ENCODE assay signal across 18 cellular contexts in genomic region chr2:241154915-241155314, GRCh38. TPM values are rescaled to one million over a fixed set of nuclear protein-coding genes. Genes with fewer than 3 reads are reported as not detected.
A peak's percentile ranks its signal among the peaks of the same experiment; 100 is the strongest.
DNase-seq lines count a peak whose midpoint lies in the region; ATAC-seq, FAIRE-seq and TF ChIP-seq lines count a peak whose summit lies in the region.
"Had no signal": no experiment of that assay in that cellular context is flagged by ENCODE, and none has a peak within 500 bp of the region (broad histone marks: within the 10 kb centered on the region; RNA-seq: fewer than 3 reads in every experiment).

No MANE protein-coding gene starts in this region.

- no peak for TF ChIP-seq CTCF in CD4-positive, alpha-beta T cell (IDR thresholded peaks at IDR 0.05)
- no peak for TF ChIP-seq CTCF in spleen (IDR thresholded peaks at IDR 0.05 in 8 of 11, conservative IDR thresholded peaks at IDR 0.05 in 3 of 11)
- no peak for TF ChIP-seq CTCF in hepatocyte (IDR thresholded peaks at IDR 0.05; ENCODE audit: poor library complexity)

- no peaks in the 10 kb centered on the region for H3K9me3 Mint-ChIP-seq in CD4-positive, alpha-beta T cell
- H3K9me3 Mint-ChIP-seq: dendritic cell treated with granulocyte-macrophage colony-stimulating factor and Interleukin-4, amounts not matched to agents 40 ng/mL and 50 ng/mL, for 4 days; T-cell had no signal

- no peak for ATAC-seq in CD4-positive, alpha-beta T cell (ENCODE audit: poor library complexity)
- ATAC-seq: foreskin keratinocyte, Panc1, T-cell had no signal

- FAIRE-seq in GM12891 (lab: Jason Lieb, UNC) = no peak

- peaks cover 6% of the 10 kb centered on the region for H3K79me2 ChIP-seq in hepatocyte

- H3K36me3 ChIP-seq in spleen (peaks cover 0 to 63% (median 43%) of the 10 kb centered on the region in 6 donors), hepatocyte (replicated peaks; ENCODE audit: insufficient read depth, low read depth) (no peaks in the 10 kb centered on the region)

- no peaks in the 10 kb centered on the region for H3K27me3 Mint-ChIP-seq in CD4-positive, alpha-beta T cell
- H3K27me3 Mint-ChIP-seq: dendritic cell treated with granulocyte-macrophage colony-stimulating factor and Interleukin-4, amounts not matched to agents 40 ng/mL and 50 ng/mL, for 4 days; T-cell had no signal

- no peak for DNase-seq in CD4-positive, alpha-beta T cell
- DNase-seq in LHCN-M2 (ENCODE audit: low read depth) (peak; percentile 54), caudate nucleus (lab: John Stamatoyannopoulos, UW) (peak in 41 of 61 donors; percentile 16 to 95 (median 65)), spleen (peak; percentile 12), hepatocyte (ENCODE audit: low spot score) (no peak), SK-N-DZ (ENCODE audit: low spot score) (no peak), GM12891 (ENCODE audit: insufficient read length, low spot score) (no peak)
- DNase-seq: amniotic stem cell, foreskin keratinocyte, Kasumi-1, NCI-H187, NCI-H526 treated with DMSO at 0.1 percent for 48 hours, T-cell had no signal

- no peak overlapping the region for H3K27ac ChIP-seq in CD4-positive, alpha-beta T cell (ENCODE audit: low read depth, low read length)
- H3K27ac ChIP-seq in caudate nucleus (ENCODE audit: low read depth, low read length) (peak overlapping the region; percentile 76), spleen (no peak overlapping the region), hepatocyte (no peak overlapping the region)
- H3K27ac ChIP-seq: C4-2B, foreskin keratinocyte, HL-60, vagina had no signal

- no peaks in the 10 kb centered on the region for H3K9me2 ChIP-seq in hepatocyte (replicated peaks; ENCODE audit: insufficient read depth)

- no peaks in the 10 kb centered on the region for H3K9me3 ChIP-seq in CD4-positive, alpha-beta T cell (ENCODE audit: control insufficient read depth, low read length)
- H3K9me3 ChIP-seq in spleen (no peaks in the 10 kb centered on the region), hepatocyte (ENCODE audit: low read depth) (no peaks in the 10 kb centered on the region)
- H3K9me3 ChIP-seq: vagina had no signal

- intact Hi-C loops in CD4-positive, alpha-beta T cell (cut with DNase I, micrococcal nuclease) = loop anchor here (5.0 to 10.0 kb wide), 7 partner anchors 140 to 580 kb away; partner anchors contain the start of genes D2HGDH (in 1 of the 2) and STK25 (in 1 of the 2)
- intact Hi-C loops in spleen (cut with DNase I; ENCODE audit: low total_unique reads) = loop anchor here (5.0 kb wide), 1 partner anchor 78 kb away; no protein-coding TSS in a partner anchor

- TF ChIP-seq POLR2A in spleen (IDR thresholded peaks at IDR 0.05) (no peak), GM12891 (IDR thresholded peaks at IDR 0.05; ENCODE audit: low read depth, low read length) (no peak)

- H3K4me1 ChIP-seq in spleen (peaks cover 5 to 46% (median 24%) of the 10 kb centered on the region in 6 donors), hepatocyte (ENCODE audit: insufficient read depth) (no peaks in the 10 kb centered on the region)
- H3K4me1 ChIP-seq: foreskin keratinocyte had no signal

- H3K27ac Mint-ChIP-seq in CD4-positive, alpha-beta T cell = peak overlapping the region; percentile 29

- no peak overlapping the region for H3K4me2 ChIP-seq in hepatocyte

- 94 to 98% (median 97%) methylated on average over 3 to 4 of the region's 4 CpGs for WGBS in spleen, 5 donors
- WGBS in hepatocyte (ENCODE audit: low lambda C conversion rate, missing lambda C conversion rate) = 97% methylated on average over 4 of the region's 4 CpGs

- peak overlapping the region; percentile 34 for H3K4me3 Mint-ChIP-seq in CD4-positive, alpha-beta T cell
- H3K4me3 Mint-ChIP-seq: dendritic cell treated with granulocyte-macrophage colony-stimulating factor and Interleukin-4, amounts not matched to agents 40 ng/mL and 50 ng/mL, for 4 days; T-cell had no signal

- POLR2A ChIA-PET in CD4-positive, alpha-beta T cell (lab: Charles Lee) = no interaction called here

- peaks cover 40% of the 10 kb centered on the region for H3K4me1 Mint-ChIP-seq in CD4-positive, alpha-beta T cell (ENCODE audit: low read depth)

- H3K36me3 Mint-ChIP-seq in CD4-positive, alpha-beta T cell (ENCODE audit: low read depth) = peaks cover 65% of the 10 kb centered on the region

- no peaks in the 10 kb centered on the region for H4K20me1 ChIP-seq in hepatocyte (ENCODE audit: insufficient read depth, poor library complexity, severe bottlenecking)

- no peak overlapping the region for H2AFZ ChIP-seq in hepatocyte

- CTCF ChIA-PET in CD4-positive, alpha-beta T cell (lab: Charles Lee) = no interaction called here

- H3K27me3 ChIP-seq in CD4-positive, alpha-beta T cell (ENCODE audit: control insufficient read depth, insufficient read depth, low read length) = no peaks in the 10 kb centered on the region
- H3K27me3 ChIP-seq in spleen (replicated peaks in 1 of 7) (no peaks in the 10 kb centered on the region), hepatocyte (no peaks in the 10 kb centered on the region)
- H3K27me3 ChIP-seq: foreskin keratinocyte, vagina had no signal

- H3K4me3 ChIP-seq in spleen = no peak overlapping the region
- H3K4me3 ChIP-seq in hepatocyte = no peak overlapping the region
- H3K4me3 ChIP-seq: vagina had no signal

TF ChIP-seq in GM12891, 5 proteins besides CTCF, POLR2A, EP300 and RAD21:
- no peak for TF ChIP-seq TAF1 (IDR thresholded peaks at IDR 0.05; ENCODE audit: low read depth, low read length)
- TF ChIP-seq SPI1 (IDR thresholded peaks at IDR 0.05; ENCODE audit: low read depth, low read length) = no peak
- no peak for TF ChIP-seq POLR2AphosphoS5 (IDR thresholded peaks at IDR 0.05; ENCODE audit: low read depth, low read length)
- no peak for TF ChIP-seq PAX5 (IDR thresholded peaks at IDR 0.05; ENCODE audit: insufficient read depth, low read length, severe bottlenecking)
- no peak for TF ChIP-seq POU2F2 (IDR thresholded peaks at IDR 0.05; ENCODE audit: low read depth, low read length)

RNA-seq across cellular contexts. Expression of gene PPP1R7, which starts 4.6 kb away (rescaled TPM):
- 10 to 100 TPM; 36.4 to 38.2 TPM for total RNA-seq in CD4-positive, alpha-beta T cell
- total RNA-seq in LHCN-M2 (2014; rRNA removed) (95.0 and 110 TPM in 2 replicates), spleen (10 to 100 TPM; 36.1 to 89.3 (median 49.8) TPM), hepatocyte (46.7 and 55.5 TPM in 2 replicates)
- 168 TPM for polyA plus RNA-seq in LHCN-M2 (2012)
- polyA plus RNA-seq in spleen (10 to 100 TPM; 37.3 to 56.5 (median 47.9) TPM), hepatocyte (84.9 and 86.9 TPM in 2 replicates)
- 68.1 and 88.7 TPM in 2 replicates for polyA plus RNA-seq in SK-N-DZ (2014; cell fraction: cytosol; rRNA removed)
- polyA plus RNA-seq in SK-N-DZ (2014; cell fraction: nucleus; rRNA removed) = 35.0 and 49.3 TPM in 2 replicates
- polyA plus RNA-seq in GM12891 (2012; ENCODE audit: low read depth, missing spikeins) = 119 TPM

RNA-seq across cellular contexts. Expression of gene PASK, which starts 5.6 kb away (rescaled TPM):
- 10 to 100 TPM; 78.0 to 87.9 TPM for total RNA-seq in CD4-positive, alpha-beta T cell
- total RNA-seq in LHCN-M2 (2014; rRNA removed) (8.3 and 8.5 TPM in 2 replicates), spleen (10 to 100 TPM; 10.4 to 35.6 (median 20.8) TPM), hepatocyte (3.0 and 8.8 TPM in 2 replicates)
- 3.3 TPM for polyA plus RNA-seq in LHCN-M2 (2012)
- polyA plus RNA-seq in spleen (10 to 100 TPM in 2 of 3 donors, 1 to 10 TPM in 1; 8.0 to 11.8 (median 10.6) TPM), hepatocyte (2.5 and 2.6 TPM in 2 replicates)
- polyA plus RNA-seq in SK-N-DZ (2014; cell fraction: cytosol; rRNA removed) = 21.4 and 23.7 TPM in 2 replicates
- polyA plus RNA-seq in SK-N-DZ (2014; cell fraction: nucleus; rRNA removed) = 95.5 and 207 TPM in 2 replicates
- 31.3 TPM for polyA plus RNA-seq in GM12891 (2012; ENCODE audit: low read depth, missing spikeins)

RNA-seq across cellular contexts. Expression of gene ANO7, which starts 33.6 kb away (rescaled TPM):
- total RNA-seq in CD4-positive, alpha-beta T cell = under 1 TPM; 0.14 to 0.25 TPM
- 0.29 and 1.6 TPM in 2 replicates for total RNA-seq in LHCN-M2 (2014; rRNA removed)
- 1.5 TPM for polyA plus RNA-seq in LHCN-M2 (2012)
- 1 to 10 TPM; 1.5 to 3.5 (median 3.0) TPM for total RNA-seq in spleen
- 1 to 10 TPM in 1 of 3 donors, under 1 TPM in 2; 0.46 to 1.3 (median 0.56) TPM for polyA plus RNA-seq in spleen
- 0.72 and 1.00 TPM in 2 replicates for total RNA-seq in hepatocyte
- 1.4 and 3.0 TPM in 2 replicates for polyA plus RNA-seq in hepatocyte
- 0.27 and 0.74 TPM in 2 replicates for polyA plus RNA-seq in SK-N-DZ (2014; cell fraction: cytosol; rRNA removed)
- 0.34 and 1.7 TPM in 2 replicates for polyA plus RNA-seq in SK-N-DZ (2014; cell fraction: nucleus; rRNA removed)
- 1.4 TPM for polyA plus RNA-seq in GM12891 (2012; ENCODE audit: low read depth, missing spikeins)

RNA-seq across cellular contexts. Expression of gene MTERF4, which starts 52.8 kb away (rescaled TPM):
- 10 to 100 TPM; 84.0 to 87.5 TPM for total RNA-seq in CD4-positive, alpha-beta T cell
- 24.3 and 34.1 TPM in 2 replicates for total RNA-seq in LHCN-M2 (2014; rRNA removed)
- 18.8 TPM for polyA plus RNA-seq in LHCN-M2 (2012)
- 10 to 100 TPM; 38.4 to 74.0 (median 51.1) TPM for total RNA-seq in spleen
- polyA plus RNA-seq in spleen = 10 to 100 TPM; 28.4 to 33.7 (median 30.6) TPM
- 39.4 and 40.3 TPM in 2 replicates for total RNA-seq in hepatocyte
- polyA plus RNA-seq in hepatocyte = 17.4 and 20.3 TPM in 2 replicates
- 63.4 and 67.8 TPM in 2 replicates for polyA plus RNA-seq in SK-N-DZ (2014; cell fraction: cytosol; rRNA removed)
- polyA plus RNA-seq in SK-N-DZ (2014; cell fraction: nucleus; rRNA removed) = 146 and 220 TPM in 2 replicates
- polyA plus RNA-seq in GM12891 (2012; ENCODE audit: low read depth, missing spikeins) = 43.3 TPM

Comparison
In these comparisons a context has a peak if more than half of its experiments do, and no peak if none do; other contexts are left out.
1. DNase-seq: peak in LHCN-M2 (single experiment), caudate nucleus (41 of 61) and spleen (single experiment); none in CD4-positive, alpha-beta T cell (0 of 10), hepatocyte (single experiment), SK-N-DZ (single experiment) and GM12891 (single experiment).